In the genomic region with DNA sequence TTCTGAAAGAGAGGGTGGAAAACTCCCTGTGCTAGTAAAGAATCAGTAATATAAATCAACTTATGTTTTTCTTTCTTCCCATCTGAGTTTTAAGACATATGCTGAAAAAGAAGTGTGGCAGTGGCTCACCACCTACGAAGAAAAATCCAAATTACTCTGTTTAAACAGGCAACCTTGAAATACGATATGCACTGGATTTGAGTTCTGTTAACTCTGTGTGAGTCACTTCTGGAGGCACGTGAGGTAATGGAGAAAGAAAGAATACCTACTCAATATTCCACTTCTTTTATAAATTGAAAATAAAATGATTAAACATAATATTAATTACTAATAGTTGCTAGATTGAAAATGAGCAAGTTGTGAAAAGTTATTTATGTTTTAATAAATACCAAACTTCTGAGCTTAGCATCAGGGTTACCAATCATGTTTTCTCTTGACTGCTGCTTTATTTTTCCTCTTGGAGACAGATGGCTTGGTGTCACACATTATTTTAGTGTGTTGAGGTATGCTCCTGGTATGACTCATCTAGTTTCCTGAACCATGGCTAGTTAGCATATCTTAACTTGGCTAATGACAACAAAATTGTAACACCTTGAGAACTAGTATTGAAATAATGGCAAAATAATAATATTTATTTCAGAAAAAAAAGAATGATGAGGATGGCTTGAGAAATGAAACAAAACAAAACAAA, we compare ENCODE assay signal across 23 cellular contexts.
DNase-seq lines count a peak whose midpoint lies in the region; ATAC-seq and TF ChIP-seq lines count a peak whose summit lies in the region.
"Had no signal": no experiment of that assay in that cellular context is flagged by ENCODE, and none has a peak within 500 bp of the region (broad histone marks: within the 10 kb centered on the region; RNA-seq: fewer than 3 reads in every experiment).

No MANE protein-coding gene starts in this region.

- BruUV-seq in Calu3 (replicated peaks; lab: Mats Ljungman, UMichigan) (no TSS peak), IMR-90 (replicated peaks; lab: Mats Ljungman, UMichigan) (no TSS peak)

- H2BK5ac ChIP-seq in IMR-90 (ENCODE audit: low read depth, low read length, poor library complexity, severe bottlenecking) = no peak overlapping the region

- H2AK9ac ChIP-seq in IMR-90 (replicated peaks; ENCODE audit: low read depth, low read length, poor library complexity) = no peak overlapping the region

- H3K36me3 Mint-ChIP-seq in Calu3 (ENCODE audit: insufficient read depth, unreplicated experiment) = no peaks in the 10 kb centered on the region
- H3K36me3 Mint-ChIP-seq: activated naive CD4-positive, alpha-beta T cell treated with anti-CD3 and anti-CD28 coated beads, Interleukin-2, amount 10 ng/mL, durations not matched to agents 7 days and 5 days; CD4-positive, CD25-positive, alpha-beta regulatory T cell; stimulated activated naive B cell treated with anti-CD40 and anti-IgM and Interleukin-4, amounts not matched to agents 10 μg/mL and 1 μg/mL and 100 μg/mL, for 72 hours; WTC11 had no signal

- WGBS in IMR-90 (ENCODE audit: extremely low coverage in 2 of 2, insufficient read length in 1 of 2), 2 experiments = no CpG with 5 or more reads among the region's 3 CpGs
- WGBS in stomach, 5 donors = 36 to 60% (median 43%) methylated on average over 3 of the region's 3 CpGs
- WGBS in aorta, 2 donors = 35 to 39% methylated on average over 3 of the region's 3 CpGs

- H3K9me3 ChIP-seq in IMR-90 (ENCODE audit: control insufficient read depth, insufficient read depth, low read length) (peaks cover 3% of the 10 kb centered on the region; the same call in 1 of the 2 replicates), stomach (no peaks in the 10 kb centered on the region), aorta (ENCODE audit: control insufficient read depth, low read length) (no peaks in the 10 kb centered on the region)
- H3K9me3 ChIP-seq: SJCRH30, tibial nerve had no signal

- no peaks in the 10 kb centered on the region for H4K20me1 ChIP-seq in IMR-90 (ENCODE audit: insufficient read depth, low read length)

- intact Hi-C loops in Calu3 (cut with micrococcal nuclease; ENCODE audit: unreplicated experiment) = no loop called here
- intact Hi-C loops in IMR-90 (cut with micrococcal nuclease) = no loop called here
- intact Hi-C loops in stomach (cut with DNase I; ENCODE audit: low total_unique reads) = no loop called here
- intact Hi-C loops in aorta (cut with DNase I) = no loop called here

- H3K9ac ChIP-seq in IMR-90 (ENCODE audit: low read depth, low read length) = no peak overlapping the region

- H3K27ac ChIP-seq in IMR-90 (ENCODE audit: insufficient read depth, low read length) = no peak overlapping the region
- H3K27ac ChIP-seq in stomach = no peak overlapping the region
- H3K27ac ChIP-seq in aorta (ENCODE audit: low read depth in 1 of 2, low read length in 2 of 2) = no peak overlapping the region
- H3K27ac ChIP-seq: left ventricle myocardium inferior, SJCRH30, tibial nerve had no signal

- H3K79me1 ChIP-seq in IMR-90 (ENCODE audit: low read depth in 1 of 2, low read length in 2 of 2) = no peaks in the 10 kb centered on the region

- H3K27me3 ChIP-seq in IMR-90 (ENCODE audit: control insufficient read depth, insufficient read depth, low read length) = no peaks in the 10 kb centered on the region
- H3K27me3 ChIP-seq in stomach = no peaks in the 10 kb centered on the region
- no peaks in the 10 kb centered on the region for H3K27me3 ChIP-seq in aorta (ENCODE audit: control insufficient read depth in 1 of 2, insufficient read depth in 2 of 2, low read length in 1 of 2)
- H3K27me3 ChIP-seq: SJCRH30 had no signal

- no peaks in the 10 kb centered on the region for H3K9me3 Mint-ChIP-seq in Calu3 (ENCODE audit: low read depth, unreplicated experiment)

- TF ChIP-seq EP300 in stomach (IDR thresholded peaks at IDR 0.05) = no peak

- H4K5ac ChIP-seq in IMR-90 (ENCODE audit: low read depth, low read length) = no peak overlapping the region

- H3K14ac ChIP-seq in IMR-90 (replicated peaks; ENCODE audit: low read depth, low read length) = no peak overlapping the region

- no peak overlapping the region for H2AK5ac ChIP-seq in IMR-90 (ENCODE audit: low read depth, low read length)

- peak overlapping the region; percentile 45 for H3K27ac Mint-ChIP-seq in Calu3 (ENCODE audit: unreplicated experiment)
- H3K27ac Mint-ChIP-seq: activated CD4-positive, alpha-beta memory T cell treated with anti-CD3 and anti-CD28 coated beads, Interleukin-2, amount 10 ng/mL, durations not matched to agents 7 days and 5 days; activated naive CD4-positive, alpha-beta T cell treated with anti-CD3 and anti-CD28 coated beads, Interleukin-2, amount 10 ng/mL, durations not matched to agents 7 days and 5 days; activated T-cell treated with anti-CD3 and anti-CD28 coated beads, Interleukin-2, amount 50 U/mL, for 24 hours; CD4-positive, CD25-positive, alpha-beta regulatory T cell; dendritic cell treated with granulocyte-macrophage colony-stimulating factor and Interleukin-4, amounts not matched to agents 40 ng/mL and 50 ng/mL, for 4 days; stimulated activated naive B cell treated with anti-CD40 and anti-IgM and Interleukin-4, amounts not matched to agents 10 μg/mL and 1 μg/mL and 100 μg/mL, for 72 hours; T-helper 17 cell; WTC11 had no signal

- no peak for TF ChIP-seq CTCF in Calu3 (IDR thresholded peaks at IDR 0.05; ENCODE audit: unreplicated experiment)
- TF ChIP-seq CTCF in IMR-90 (conservative IDR thresholded peaks at IDR 0.05; ENCODE audit: low read depth, low read length) = no peak
- TF ChIP-seq CTCF in stomach (IDR thresholded peaks at IDR 0.05) = no peak
- TF ChIP-seq CTCF in omental fat pad (IDR thresholded peaks at IDR 0.05) = no peak

- H3K4me1 ChIP-seq in IMR-90 (ENCODE audit: control insufficient read depth, insufficient read depth, low read length) = no peaks in the 10 kb centered on the region
- H3K4me1 ChIP-seq in stomach = no peaks in the 10 kb centered on the region
- H3K4me1 ChIP-seq in aorta (ENCODE audit: control insufficient read depth in 1 of 2, insufficient read depth in 2 of 2, low read length in 2 of 2) = no peaks in the 10 kb centered on the region
- H3K4me1 ChIP-seq: left ventricle myocardium inferior, SJCRH30, tibial nerve had no signal

- H3K4me3 Mint-ChIP-seq in Calu3 (ENCODE audit: low read depth, unreplicated experiment) = no peak overlapping the region
- H3K4me3 Mint-ChIP-seq: activated CD4-positive, alpha-beta memory T cell treated with anti-CD3 and anti-CD28 coated beads, Interleukin-2, amount 10 ng/mL, durations not matched to agents 7 days and 5 days; activated naive CD4-positive, alpha-beta T cell treated with anti-CD3 and anti-CD28 coated beads, Interleukin-2, amount 10 ng/mL, durations not matched to agents 7 days and 5 days; activated T-cell treated with anti-CD3 and anti-CD28 coated beads, Interleukin-2, amount 50 U/mL, for 24 hours; CD4-positive, CD25-positive, alpha-beta regulatory T cell; dendritic cell treated with granulocyte-macrophage colony-stimulating factor and Interleukin-4, amounts not matched to agents 40 ng/mL and 50 ng/mL, for 4 days; stimulated activated naive B cell treated with anti-CD40 and anti-IgM and Interleukin-4, amounts not matched to agents 10 μg/mL and 1 μg/mL and 100 μg/mL, for 72 hours; T-helper 17 cell; WTC11 had no signal

- peaks cover 23% of the 10 kb centered on the region for H3K4me1 Mint-ChIP-seq in Calu3 (ENCODE audit: low read depth, unreplicated experiment)
- H3K4me1 Mint-ChIP-seq: activated CD4-positive, alpha-beta memory T cell treated with anti-CD3 and anti-CD28 coated beads, Interleukin-2, amount 10 ng/mL, durations not matched to agents 7 days and 5 days; activated naive CD4-positive, alpha-beta T cell treated with anti-CD3 and anti-CD28 coated beads, Interleukin-2, amount 10 ng/mL, durations not matched to agents 7 days and 5 days; CD4-positive, CD25-positive, alpha-beta regulatory T cell; stimulated activated naive B cell treated with anti-CD40 and anti-IgM and Interleukin-4, amounts not matched to agents 10 μg/mL and 1 μg/mL and 100 μg/mL, for 72 hours; T-helper 17 cell had no signal

- no peak overlapping the region for H2AFZ ChIP-seq in IMR-90 (replicated peaks; ENCODE audit: low read length, poor library complexity)

- H2BK20ac ChIP-seq in IMR-90 (ENCODE audit: low read depth, low read length) = no peak overlapping the region; the same call in 1 of the 2 replicates

- ATAC-seq in IMR-90 (ENCODE audit: low read depth) = no peak
- no peak for ATAC-seq in omental fat pad (ENCODE audit: low FRiP score)
- ATAC-seq in aorta (ENCODE audit: low FRiP score) = no peak
- ATAC-seq: right cardiac atrium; stimulated activated naive B cell treated with anti-CD40 and anti-IgM and Interleukin-4, amounts not matched to agents 10 μg/mL and 1 μg/mL and 100 μg/mL, for 72 hours; T-helper 17 cell; WTC11 had no signal

- no peak for TF ChIP-seq RAD21 in IMR-90 (IDR thresholded peaks at IDR 0.05; ENCODE audit: low read length)

- no peak overlapping the region for H2BK120ac ChIP-seq in IMR-90 (ENCODE audit: low read depth, low read length)

- in situ Hi-C loops in IMR-90 (cut with MboI; ENCODE audit: low sequenced_read_pairs) = no loop called here

- H3K9me1 ChIP-seq in IMR-90 (ENCODE audit: insufficient read depth, low read length) = no peaks in the 10 kb centered on the region

- H4K8ac ChIP-seq in IMR-90 (ENCODE audit: low read depth in 2 of 2, low read length in 2 of 2) = no peak overlapping the region

- peak; percentile 14 for DNase-seq in Calu3
- DNase-seq in IMR-90 = peak; percentile 6
- DNase-seq in SHP77 treated with DMSO at 0.1 percent for 48 hours (lab: John Stamatoyannopoulos, UW) = peak; percentile 8
- DNase-seq in iris pigment epithelial cell (ENCODE audit: low read depth) = peak; percentile 38
- no peak for DNase-seq in stomach
- DNase-seq in dermis blood vessel endothelial cell = no peak
- DNase-seq in omental fat pad (ENCODE audit: low spot score) = no peak
- no peak for DNase-seq in aorta
- DNase-seq: activated CD4-positive, alpha-beta memory T cell treated with anti-CD3 and anti-CD28 coated beads, Interleukin-2, amount 10 ng/mL, durations not matched to agents 7 days and 5 days; activated naive CD4-positive, alpha-beta T cell treated with anti-CD3 and anti-CD28 coated beads, Interleukin-2, amount 10 ng/mL, durations not matched to agents 7 days and 5 days; activated T-cell treated with anti-CD3 and anti-CD28 coated beads, Interleukin-2, amount 50 U/mL, for 24 hours; CD4-positive, CD25-positive, alpha-beta regulatory T cell; EL; left ventricle myocardium inferior; NCI-H1417; NCI-H226; right cardiac atrium; stimulated activated naive B cell treated with anti-CD40 and anti-IgM and Interleukin-4, amounts not matched to agents 10 μg/mL and 1 μg/mL and 100 μg/mL, for 72 hours; T-helper 17 cell had no signal

- H3K4me3 ChIP-seq in IMR-90 (ENCODE audit: insufficient read depth, low read depth, low read length) = no peak overlapping the region
- no peak overlapping the region for H3K4me3 ChIP-seq in stomach
- H3K4me3 ChIP-seq in aorta (ENCODE audit: low read length in 2 of 2) = no peak overlapping the region
- H3K4me3 ChIP-seq: left ventricle myocardium inferior, SJCRH30, tibial nerve had no signal

- no peak overlapping the region for H3K18ac ChIP-seq in IMR-90 (ENCODE audit: low read depth, low read length)

- POLR2A ChIA-PET in IMR-90 (lab: Charles Lee; ENCODE audit: unreplicated experiment) = no interaction called here

- peak overlapping the region; percentile 76; the same call in 1 of the 3 replicates for H2BK15ac ChIP-seq in IMR-90 (ENCODE audit: low read depth, low read length)

- dilution Hi-C loops in IMR-90 (cut with HindIII; ENCODE audit: low sequenced_read_pairs, unreplicated experiment) = no loop called here

- no peaks in the 10 kb centered on the region for H3K27me3 Mint-ChIP-seq in Calu3 (ENCODE audit: unreplicated experiment)
- H3K27me3 Mint-ChIP-seq: activated CD4-positive, alpha-beta memory T cell treated with anti-CD3 and anti-CD28 coated beads, Interleukin-2, amount 10 ng/mL, durations not matched to agents 7 days and 5 days; activated naive CD4-positive, alpha-beta T cell treated with anti-CD3 and anti-CD28 coated beads, Interleukin-2, amount 10 ng/mL, durations not matched to agents 7 days and 5 days; activated T-cell treated with anti-CD3 and anti-CD28 coated beads, Interleukin-2, amount 50 U/mL, for 24 hours; CD4-positive, CD25-positive, alpha-beta regulatory T cell; dendritic cell treated with granulocyte-macrophage colony-stimulating factor and Interleukin-4, amounts not matched to agents 40 ng/mL and 50 ng/mL, for 4 days; stimulated activated naive B cell treated with anti-CD40 and anti-IgM and Interleukin-4, amounts not matched to agents 10 μg/mL and 1 μg/mL and 100 μg/mL, for 72 hours; T-helper 17 cell had no signal

- no peak overlapping the region for H3K23ac ChIP-seq in IMR-90 (ENCODE audit: low read depth, low read length)

- no peak overlapping the region; the same call in 1 of the 2 replicates for H3K4ac ChIP-seq in IMR-90 (ENCODE audit: low read depth, low read length)

- H4K91ac ChIP-seq in IMR-90 (ENCODE audit: insufficient read depth, low read depth, low read length) = no peak overlapping the region

- CTCF ChIA-PET in Calu3 (lab: Charles Lee) (no interaction called here), IMR-90 (lab: Yijun Ruan, JAX) (no interaction called here)

- no peak overlapping the region for H3K56ac ChIP-seq in IMR-90 (ENCODE audit: extremely low read depth, insufficient read depth, low read length)

- no peak overlapping the region for H3K4me2 ChIP-seq in IMR-90 (ENCODE audit: low read depth, low read length)

- no peak for TF ChIP-seq POLR2A in IMR-90 (IDR thresholded peaks at IDR 0.05; ENCODE audit: low read depth, low read length)
- TF ChIP-seq POLR2A in stomach (IDR thresholded peaks at IDR 0.05) = no peak

- no peaks in the 10 kb centered on the region for H3K36me3 ChIP-seq in IMR-90 (ENCODE audit: control insufficient read depth, insufficient read depth, low read length)
- H3K36me3 ChIP-seq in stomach = no peaks in the 10 kb centered on the region
- no peaks in the 10 kb centered on the region for H3K36me3 ChIP-seq in aorta (ENCODE audit: control insufficient read depth in 1 of 2, insufficient read depth in 2 of 2, low read length in 1 of 2)
- H3K36me3 ChIP-seq: left ventricle myocardium inferior, SJCRH30, tibial nerve had no signal

Comparison
In these comparisons a context has a peak if more than half of its experiments do, and no peak if none do; other contexts are left out.
1. DNase-seq: peak in Calu3 (single experiment), IMR-90 (single experiment), SHP77 treated with DMSO at 0.1 percent for 48 hours (single experiment) and iris pigment epithelial cell (single experiment); none in stomach (single experiment), dermis blood vessel endothelial cell (single experiment), omental fat pad (single experiment) and aorta (0 of 2).